8 cellular contexts compared by ENCODE assay signal in genomic region chr19:50476224-50476942, GRCh38. TPM values are rescaled to one million over a fixed set of nuclear protein-coding genes. Genes with fewer than 3 reads are reported as not detected.
DNase-seq lines count a peak whose midpoint lies in the region; ATAC-seq and TF ChIP-seq lines count a peak whose summit lies in the region.

EMC10 (plus strand) TSS chr19:50476507; CDS start chr19:50476545, 38 bp downstream.
GARIN5A (minus strand) TSS chr19:50476848; CDS start chr19:50476388, 460 bp downstream.

- DNase-seq in GM04504 (ENCODE audit: low read depth) (peak; percentile 88), HFFc6 (peak; percentile 94), NCI-H1092 treated with DMSO at 0.1 percent for 48 hours (lab: John Stamatoyannopoulos, UW) (peak; percentile 86), SW480 (ENCODE audit: low spot score) (peak; percentile 98), amniotic stem cell (lab: John Stamatoyannopoulos, UW) (peak; percentile 15), left ventricle myocardium superior (peak; percentile 95), prostate gland (ENCODE audit: low spot score) (peak; percentile 83), ureter (ENCODE audit: low spot score) (peak; percentile 93)

- peaks cover 4% of the 10 kb centered on the region for H3K4me1 ChIP-seq in prostate gland (replicated peaks)

- WGBS in prostate gland, result 2% methylated on average over 44 of the region's 60 CpGs

- H3K27me3 Mint-ChIP-seq in HFFc6 (ENCODE audit: insufficient read depth), result peaks cover 4% of the 10 kb centered on the region

- peaks cover 0 to 16% of the 10 kb centered on the region in 2 donors for H3K36me3 ChIP-seq in prostate gland

- TF ChIP-seq CTCF in HFFc6 (IDR thresholded peaks at IDR 0.05), result no peak
- TF ChIP-seq CTCF in prostate gland (IDR thresholded peaks at IDR 0.05), result peak in 1 of 4 experiments; percentile 26

- peak; percentile 96 for ATAC-seq in left ventricle myocardium superior

- intact Hi-C loops in left ventricle myocardium superior (cut with micrococcal nuclease), result no loop called here
- intact Hi-C loops in prostate gland (cut with DNase I), result no loop called here

- peaks cover 3% of the 10 kb centered on the region; the same call in 1 of the 2 replicates for H3K36me3 Mint-ChIP-seq in HFFc6 (ENCODE audit: low read depth)

- peak; percentile 47 for TF ChIP-seq POLR2A in prostate gland (IDR thresholded peaks at IDR 0.05)

- peak within 1 kb of the TSS; percentile 80 for H3K27ac Mint-ChIP-seq in HFFc6

- H3K27me3 ChIP-seq in prostate gland (replicated peaks; ENCODE audit: insufficient read depth), result no peaks in the 10 kb centered on the region

- H3K4me3 ChIP-seq in prostate gland, result peak within 1 kb of the TSS; percentile 89 to 91

- H3K4me3 Mint-ChIP-seq in HFFc6, result peak within 1 kb of the TSS; percentile 97

- peaks cover 7% of the 10 kb centered on the region; the same call in 1 of the 2 replicates for H3K4me1 Mint-ChIP-seq in HFFc6 (ENCODE audit: low read depth)

- peak within 1 kb of the TSS; percentile 72 to 75 for H3K27ac ChIP-seq in prostate gland

- no peaks in the 10 kb centered on the region for H3K9me3 Mint-ChIP-seq in HFFc6

- no peaks in the 10 kb centered on the region for H3K9me3 ChIP-seq in prostate gland

RNA-seq across cellular contexts. Expression of gene EMC10, which starts in this region (rescaled TPM):
- 100 to 1,000 TPM in 2 of 6 experiments, 10 to 100 TPM in 4; 49.1 to 113 (median 55.2) TPM for total RNA-seq in HFFc6 (2021; fragmentation: NEBNext Ultra II Directional; extraction: Animal tissue kit (Norgen Biotek cat#: 25700))
- total RNA-seq in left ventricle myocardium superior, result 79.5 TPM
- total RNA-seq in prostate gland, result 100 to 1,000 TPM; 135 to 286 TPM
- total RNA-seq in ureter, result 94.0 TPM

RNA-seq across cellular contexts. Expression of gene GARIN5A, which starts in this region (rescaled TPM):
- total RNA-seq in HFFc6 (2021; fragmentation: NEBNext Ultra II Directional; extraction: Animal tissue kit (Norgen Biotek cat#: 25700)), result 1 to 10 TPM in 1 of 6 experiments, under 1 TPM in 4, not detected in 1; 0.16 to 1.5 (median 0.28) TPM
- total RNA-seq in left ventricle myocardium superior (1.2 TPM), prostate gland (10 to 100 TPM in 1 of 2 donors, 1 to 10 TPM in 1; 5.9 to 16.8 TPM), ureter (1.9 TPM)

Comparison
In these comparisons a context has a peak if more than half of its experiments do, and no peak if none do; other contexts are left out.
1. Peak in every context shown above with its lines: DNase-seq, ATAC-seq, H3K4me3 ChIP-seq and H3K27ac ChIP-seq.
2. DNase-seq: peak in every context shown above with its lines; median percentile 98 in SW480; 95 in left ventricle myocardium superior; 94 in HFFc6; 93 in ureter; 88 in GM04504; 86 in NCI-H1092 treated with DMSO at 0.1 percent for 48 hours; 83 in prostate gland; 15 in amniotic stem cell.